In genomic region chr1:77539510-77540142, GRCh38 we compare ENCODE assay signal across 9 cellular contexts.
DNase-seq lines count a peak whose midpoint lies in the region; ATAC-seq, FAIRE-seq and TF ChIP-seq lines count a peak whose summit lies in the region.
"Had no signal": no experiment of that assay in that cellular context is flagged by ENCODE, and none has a peak within 500 bp of the region (broad histone marks: within the 10 kb centered on the region; RNA-seq: fewer than 3 reads in every experiment).

No MANE protein-coding gene starts in this region.

- peak overlapping the region; percentile 59 for H2AFZ ChIP-seq in astrocyte (ENCODE audit: low read depth, low read length)

- H3K27me3 ChIP-seq in astrocyte (ENCODE audit: insufficient read depth, low read length): no peaks in the 10 kb centered on the region
- no peaks in the 10 kb centered on the region for H3K27me3 ChIP-seq in spleen (replicated peaks in 1 of 7)

- peaks cover 28% of the 10 kb centered on the region for H3K4me1 Mint-ChIP-seq in astrocyte (ENCODE audit: low read depth, unreplicated experiment)

- H3K79me2 ChIP-seq in astrocyte (ENCODE audit: insufficient read depth, low read length): no peaks in the 10 kb centered on the region

- H3K9ac ChIP-seq in astrocyte (ENCODE audit: low read length): peak overlapping the region; percentile 84

- H4K20me1 ChIP-seq in astrocyte (ENCODE audit: insufficient read depth, low read length): no peaks in the 10 kb centered on the region

- DNase-seq in AG04449 (ENCODE audit: low read depth, low spot score): peak; percentile 57
- peak; percentile 85 for DNase-seq in astrocyte (ENCODE audit: low read depth)
- DNase-seq in left colon: no peak
- DNase-seq in effector CD8-positive, alpha-beta T cell (lab: John Stamatoyannopoulos, UW): no peak
- no peak for DNase-seq in spleen
- no peak for DNase-seq in NCI-H774 (lab: John Stamatoyannopoulos, UW)
- no peak for DNase-seq in NCI-H1092 (lab: John Stamatoyannopoulos, UW)

- ATAC-seq in HG02642 (IDR thresholded peaks at IDR 0.05; ENCODE audit: poor library complexity, unreplicated experiment) (peak; percentile 14), left colon (peak; percentile 11)

- FAIRE-seq in astrocyte (lab: Jason Lieb, UNC): no peak
- FAIRE-seq: endometrium had no signal

- no peaks in the 10 kb centered on the region for H3K27me3 Mint-ChIP-seq in astrocyte (ENCODE audit: low read depth, unreplicated experiment)

- H3K4me3 ChIP-seq in AG04449 (ENCODE audit: low read depth, low read length) (no peak overlapping the region), astrocyte (ENCODE audit: insufficient read depth, low read depth, low read length) (peak overlapping the region; percentile 19), spleen (no peak overlapping the region)

- no peak for TF ChIP-seq POLR2A in spleen (IDR thresholded peaks at IDR 0.05)

- TF ChIP-seq CTCF in AG04449 (IDR thresholded peaks at IDR 0.05; ENCODE audit: insufficient read depth, low read length, missing control alignments) (no peak), astrocyte (IDR thresholded peaks at IDR 0.05; ENCODE audit: insufficient read depth, low read depth, low read length) (no peak), spleen (IDR thresholded peaks at IDR 0.05 in 8 of 11, conservative IDR thresholded peaks at IDR 0.05 in 3 of 11) (no peak)

- H3K4me1 ChIP-seq in astrocyte (ENCODE audit: insufficient read depth, low read length) (peaks cover 40% of the 10 kb centered on the region), spleen (peaks cover 0 to 4% (median 0%) of the 10 kb centered on the region in 6 donors)

- POLR2A ChIA-PET in AG04449 (lab: Yijun Ruan, JAX): interaction anchor here (0.8 to 1.8 kb wide), 4 partner anchors 14 to 144 kb away, joined by 3 to 16 read pairs (median 4); no protein-coding TSS in a partner anchor

- WGBS in spleen, 5 donors: 64 to 70% (median 66%) methylated on average over 4 of the region's 4 CpGs

- peak overlapping the region; percentile 89 for H3K27ac Mint-ChIP-seq in astrocyte (ENCODE audit: unreplicated experiment)

- CTCF ChIA-PET in AG04449 (lab: Yijun Ruan, JAX): interaction anchor here (4.9 kb wide), 1 partner anchor 144 kb away, joined by 20 read pairs; no protein-coding TSS in a partner anchor

- intact Hi-C loops in left colon (cut with DNase I, micrococcal nuclease) (loop anchor here in 1 of 2 donors (10.0 kb wide), 1 partner anchor 395 kb away; no protein-coding TSS in a partner anchor), spleen (cut with DNase I; ENCODE audit: low total_unique reads) (no loop called here)

- H3K36me3 Mint-ChIP-seq in astrocyte (ENCODE audit: low read depth, unreplicated experiment): no peaks in the 10 kb centered on the region

- H3K9me3 ChIP-seq in astrocyte (ENCODE audit: insufficient read depth, low read depth, low read length): no peaks in the 10 kb centered on the region
- H3K9me3 ChIP-seq in spleen: no peaks in the 10 kb centered on the region

- no peak overlapping the region for H3K4me3 Mint-ChIP-seq in astrocyte (ENCODE audit: unreplicated experiment)

- H3K27ac ChIP-seq in astrocyte (ENCODE audit: low read depth, low read length) (peak overlapping the region; percentile 96), spleen (no peak overlapping the region)

- H3K36me3 ChIP-seq in astrocyte (ENCODE audit: insufficient read depth, low read length) (no peaks in the 10 kb centered on the region), spleen (no peaks in the 10 kb centered on the region)

- H3K4me2 ChIP-seq in astrocyte (ENCODE audit: low read length): peak overlapping the region; percentile 87

- no peaks in the 10 kb centered on the region for H3K9me3 Mint-ChIP-seq in astrocyte (ENCODE audit: unreplicated experiment)

Comparison
In these comparisons a context has a peak if more than half of its experiments do, and no peak if none do; other contexts are left out.
1. DNase-seq: peak in AG04449 (single experiment) and astrocyte (single experiment); none in left colon (0 of 2), effector CD8-positive, alpha-beta T cell (single experiment), spleen (single experiment), NCI-H774 (single experiment) and NCI-H1092 (single experiment).